Comparison of ENCODE assay signal across 1 cellular context in genomic region chr2:172039011-172039704, GRCh38.
TF ChIP-seq lines count a peak whose summit lies in the region.

No MANE protein-coding gene starts in this region.

TF ChIP-seq in K562, 482 proteins besides CTCF, POLR2A, EP300 and RAD21:
- TF ChIP-seq ZNF175 (CRISPR knock-in tag; IDR thresholded peaks at IDR 0.05; ENCODE audit: low read depth) (0 out of 2 replicates have a peak, but pooled peaks have one; percentile 31), IFI16 (CRISPR knock-in tag; IDR thresholded peaks at IDR 0.05) (no peak), MECOM (CRISPR knock-in tag; IDR thresholded peaks at IDR 0.05) (no peak), ZNF347 (CRISPR knock-in tag; IDR thresholded peaks at IDR 0.05; ENCODE audit: low read depth) (no peak)
TF ChIP-seq in K562: peak in this region for 1.
